Comparison of ENCODE assay signal across 8 cellular contexts in genomic region chr7:131012477-131013031, GRCh38.
A peak's percentile ranks its signal among the peaks of the same experiment; 100 is the strongest.
DNase-seq lines count a peak whose midpoint lies in the region; ATAC-seq, FAIRE-seq and TF ChIP-seq lines count a peak whose summit lies in the region.

No MANE protein-coding gene starts in this region.

- no peaks in the 10 kb centered on the region; the same call in 1 of the 2 replicates for H3K36me3 ChIP-seq in RWPE2 (ENCODE audit: low read depth)

- peak overlapping the region; percentile 67 for H3K27ac ChIP-seq in RWPE2 (ENCODE audit: poor library complexity, severe bottlenecking)

- no peaks in the 10 kb centered on the region for H3K27me3 ChIP-seq in RWPE2 (ENCODE audit: insufficient read depth, poor library complexity, severe bottlenecking)

- peaks cover 71% of the 10 kb centered on the region for H3K4me1 ChIP-seq in RWPE2 (ENCODE audit: insufficient read depth, poor library complexity, severe bottlenecking)

- DNase-seq in Daoy (ENCODE audit: low read depth) (peak; percentile 53), RWPE2 (ENCODE audit: low spot score) (no peak), epithelial cell of proximal tubule (ENCODE audit: low read depth) (no peak), renal cortical epithelial cell (ENCODE audit: low read depth) (peak; percentile 57), OCI-M1 (lab: John Stamatoyannopoulos, UW) (no peak), NCI-H2081 treated with DMSO at 0.1 percent for 48 hours (lab: John Stamatoyannopoulos, UW) (no peak), HTR-8/SVneo (ENCODE audit: insufficient read length, low spot score) (no peak), SIG-M5 treated with dmso at 0.1 percent for 504 hours (lab: John Stamatoyannopoulos, UW; ENCODE audit: unreplicated experiment) (no peak)

- no peak for TF ChIP-seq CTCF in RWPE2 (IDR thresholded peaks at IDR 0.05; ENCODE audit: poor library complexity, severe bottlenecking)
- no peak for TF ChIP-seq CTCF in epithelial cell of proximal tubule (conservative IDR thresholded peaks at IDR 0.05; ENCODE audit: low read depth, low read length)

- peak; percentile 47; the same call in 2 of the 3 replicates for ATAC-seq in RWPE2 (ENCODE audit: low read depth)

- no peak for FAIRE-seq in HTR-8/SVneo (lab: Jason Lieb, UNC)

- H3K4me3 ChIP-seq in RWPE2 (ENCODE audit: severe bottlenecking) = no peak overlapping the region
- H3K4me3 ChIP-seq in epithelial cell of proximal tubule (ENCODE audit: low read depth, low read length) = peak overlapping the region; percentile 4

- H3K9me3 ChIP-seq in RWPE2 (ENCODE audit: severe bottlenecking) = no peaks in the 10 kb centered on the region

Comparison
In these comparisons a context has a peak if more than half of its experiments do, and no peak if none do; other contexts are left out.
1. DNase-seq: peak in Daoy (single experiment) and renal cortical epithelial cell (single experiment); none in RWPE2 (single experiment), epithelial cell of proximal tubule (single experiment), OCI-M1 (single experiment), NCI-H2081 treated with DMSO at 0.1 percent for 48 hours (single experiment), HTR-8/SVneo (single experiment) and SIG-M5 treated with dmso at 0.1 percent for 504 hours (single experiment).